ENCODE assay signal across 11 cellular contexts in genomic region chr19:45876161-45876410, GRCh38. TPM values are rescaled to one million over a fixed set of nuclear protein-coding genes. Genes with fewer than 3 reads are reported as not detected.
DNase-seq lines count a peak whose midpoint lies in the region; ATAC-seq, FAIRE-seq and TF ChIP-seq lines count a peak whose summit lies in the region.
"Had no signal": no experiment of that assay in that cellular context is flagged by ENCODE, and none has a peak within 500 bp of the region (broad histone marks: within the 10 kb centered on the region; RNA-seq: fewer than 3 reads in every experiment).

No MANE protein-coding gene starts in this region.

- peaks cover 0 to 2% (median 0%) of the 10 kb centered on the region in 4 donors for H3K36me3 ChIP-seq in right lobe of liver
- H3K36me3 ChIP-seq in thyroid gland = no peaks in the 10 kb centered on the region
- no peaks in the 10 kb centered on the region for H3K36me3 ChIP-seq in kidney (ENCODE audit: control insufficient read depth in 1 of 2, insufficient read depth in 2 of 2, low read length in 2 of 2)
- H3K36me3 ChIP-seq: neutrophil had no signal

- ATAC-seq in activated T-cell treated with anti-CD3 and anti-CD28 coated beads, Interleukin-2, amount 50 U/mL, for 4 hours = peak; percentile 70 to 79
- peak in 2 of 4 donors; percentile 1 to 2 for ATAC-seq in right lobe of liver
- ATAC-seq in stimulated activated naive CD8-positive, alpha-beta T cell treated with anti-CD3 and anti-CD28 coated beads, Interleukin-15, amount 100 ng/mL, for 72 hours = peak; percentile 78

- WGBS in right lobe of liver (ENCODE audit: insufficient coverage, low coverage, low lambda C conversion rate, missing lambda C conversion rate) = 36% methylated on average over 4 of the region's 4 CpGs
- 49 to 61% methylated on average over 4 of the region's 4 CpGs for WGBS in thyroid gland, 2 donors

- H3K27me3 ChIP-seq in right lobe of liver (no peaks in the 10 kb centered on the region), thyroid gland (no peaks in the 10 kb centered on the region)

- H3K36me3 Mint-ChIP-seq in activated CD4-positive, alpha-beta memory T cell treated with anti-CD3 and anti-CD28 coated beads for 36 hours = no peaks in the 10 kb centered on the region
- no peaks in the 10 kb centered on the region for H3K36me3 Mint-ChIP-seq in activated CD4-positive, alpha-beta memory T cell treated with anti-CD3 and anti-CD28 coated beads, Interleukin-2, amount 10 ng/mL, durations not matched to agents 7 days and 5 days (ENCODE audit: low read depth)
- H3K36me3 Mint-ChIP-seq in activated T-cell treated with anti-CD3 and anti-CD28 coated beads, Interleukin-2, amount 50 U/mL, for 4 hours (ENCODE audit: insufficient read depth) = no peaks in the 10 kb centered on the region

- H3K9ac ChIP-seq in kidney (ENCODE audit: low read length in 2 of 2) = peak overlapping the region in 1 of 2 donors; percentile 46

- intact Hi-C loops in activated CD4-positive, alpha-beta memory T cell treated with anti-CD3 and anti-CD28 coated beads for 36 hours (cut with micrococcal nuclease) = loop anchor here (1.0 kb wide), 1 partner anchor 13 kb away; the partner anchor contains the start of gene SYMPK
- intact Hi-C loops in right lobe of liver (cut with DNase I) (no loop called here), thyroid gland (cut with DNase I) (no loop called here), kidney (cut with DNase I) (no loop called here)

- H3K9me3 ChIP-seq in right lobe of liver (no peaks in the 10 kb centered on the region), thyroid gland (no peaks in the 10 kb centered on the region), kidney (ENCODE audit: control insufficient read depth in 1 of 2, low read length in 2 of 2) (no peaks in the 10 kb centered on the region)
- H3K9me3 ChIP-seq: neutrophil had no signal

- peak overlapping the region; percentile 6 for H3K27ac Mint-ChIP-seq in activated CD4-positive, alpha-beta memory T cell treated with anti-CD3 and anti-CD28 coated beads for 36 hours
- no peak overlapping the region for H3K27ac Mint-ChIP-seq in activated CD4-positive, alpha-beta memory T cell treated with anti-CD3 and anti-CD28 coated beads, Interleukin-2, amount 10 ng/mL, durations not matched to agents 7 days and 5 days
- H3K27ac Mint-ChIP-seq in stimulated activated naive CD8-positive, alpha-beta T cell treated with anti-CD3 and anti-CD28 coated beads, Interleukin-15, amount 100 ng/mL, for 72 hours = no peak overlapping the region

- peaks cover 23% of the 10 kb centered on the region for H3K4me1 Mint-ChIP-seq in activated CD4-positive, alpha-beta memory T cell treated with anti-CD3 and anti-CD28 coated beads for 36 hours (ENCODE audit: low read depth)
- H3K4me1 Mint-ChIP-seq in activated CD4-positive, alpha-beta memory T cell treated with anti-CD3 and anti-CD28 coated beads, Interleukin-2, amount 10 ng/mL, durations not matched to agents 7 days and 5 days = peaks cover 21% of the 10 kb centered on the region
- peaks cover 13% of the 10 kb centered on the region for H3K4me1 Mint-ChIP-seq in activated T-cell treated with anti-CD3 and anti-CD28 coated beads, Interleukin-2, amount 50 U/mL, for 4 hours (ENCODE audit: low read depth)
- H3K4me1 Mint-ChIP-seq in stimulated activated naive CD8-positive, alpha-beta T cell treated with anti-CD3 and anti-CD28 coated beads, Interleukin-15, amount 100 ng/mL, for 72 hours = peaks cover 22% of the 10 kb centered on the region

- DNase-seq in activated CD4-positive, alpha-beta memory T cell treated with anti-CD3 and anti-CD28 coated beads for 36 hours = no peak
- no peak for DNase-seq in activated CD4-positive, alpha-beta memory T cell treated with anti-CD3 and anti-CD28 coated beads, Interleukin-2, amount 10 ng/mL, durations not matched to agents 7 days and 5 days
- DNase-seq in activated T-cell treated with anti-CD3 and anti-CD28 coated beads, Interleukin-2, amount 50 U/mL, for 4 hours = no peak
- DNase-seq in right lobe of liver (no peak), thyroid gland (no peak), coronary artery (ENCODE audit: low spot score) (no peak), kidney (no peak)
- DNase-seq in stimulated activated naive CD8-positive, alpha-beta T cell treated with anti-CD3 and anti-CD28 coated beads, Interleukin-15, amount 100 ng/mL, for 72 hours = no peak
- DNase-seq: NCI-H1417 treated with DMSO at 0.1 percent for 48 hours had no signal

- peak overlapping the region; percentile 10 for H3K4me3 Mint-ChIP-seq in activated CD4-positive, alpha-beta memory T cell treated with anti-CD3 and anti-CD28 coated beads for 36 hours
- no peak overlapping the region for H3K4me3 Mint-ChIP-seq in activated CD4-positive, alpha-beta memory T cell treated with anti-CD3 and anti-CD28 coated beads, Interleukin-2, amount 10 ng/mL, durations not matched to agents 7 days and 5 days
- peak overlapping the region; percentile 71 for H3K4me3 Mint-ChIP-seq in activated T-cell treated with anti-CD3 and anti-CD28 coated beads, Interleukin-2, amount 50 U/mL, for 4 hours
- H3K4me3 Mint-ChIP-seq in stimulated activated naive CD8-positive, alpha-beta T cell treated with anti-CD3 and anti-CD28 coated beads, Interleukin-15, amount 100 ng/mL, for 72 hours = peak overlapping the region; percentile 59 to 66

- TF ChIP-seq POLR2A in right lobe of liver (IDR thresholded peaks at IDR 0.05) (no peak), thyroid gland (IDR thresholded peaks at IDR 0.05) (no peak)

- peak overlapping the region; percentile 87 to 92 (median 91) for H3K27ac ChIP-seq in right lobe of liver
- H3K27ac ChIP-seq in thyroid gland = peak overlapping the region in 1 of 3 donors; percentile 68
- H3K27ac ChIP-seq in coronary artery = no peak overlapping the region
- H3K27ac ChIP-seq in kidney (ENCODE audit: low read depth in 2 of 2, low read length in 2 of 2) = peak overlapping the region in 1 of 2 donors; percentile 32
- H3K27ac ChIP-seq: neutrophil had no signal

- FAIRE-seq in kidney (lab: Jason Lieb, UNC) = no peak
- FAIRE-seq: bronchial epithelial cell had no signal

- POLR2A ChIA-PET in activated CD4-positive, alpha-beta memory T cell treated with anti-CD3 and anti-CD28 coated beads for 36 hours (lab: Charles Lee) = interaction anchor here (0.8 kb wide), 1 partner anchor 13 kb away, joined by 3 read pairs; the partner anchor contains the start of gene SYMPK
- POLR2A ChIA-PET in activated CD4-positive, alpha-beta memory T cell treated with anti-CD3 and anti-CD28 coated beads, Interleukin-2, amount 10 ng/mL, durations not matched to agents 7 days and 5 days (lab: Charles Lee) = no interaction called here

- H3K4me3 ChIP-seq in right lobe of liver (no peak overlapping the region), thyroid gland (replicated peaks in 1 of 3) (no peak overlapping the region), coronary artery (no peak overlapping the region), kidney (ENCODE audit: low read length in 2 of 2) (no peak overlapping the region)

- TF ChIP-seq CTCF in right lobe of liver (IDR thresholded peaks at IDR 0.05) (no peak), thyroid gland (IDR thresholded peaks at IDR 0.05) (no peak), coronary artery (IDR thresholded peaks at IDR 0.05) (no peak), kidney (IDR thresholded peaks at IDR 0.05; ENCODE audit: borderline replicate concordance, extremely low read depth, insufficient read depth) (no peak)

- H3K9me3 Mint-ChIP-seq in activated CD4-positive, alpha-beta memory T cell treated with anti-CD3 and anti-CD28 coated beads for 36 hours = no peaks in the 10 kb centered on the region
- H3K9me3 Mint-ChIP-seq in activated CD4-positive, alpha-beta memory T cell treated with anti-CD3 and anti-CD28 coated beads, Interleukin-2, amount 10 ng/mL, durations not matched to agents 7 days and 5 days = no peaks in the 10 kb centered on the region
- H3K9me3 Mint-ChIP-seq in activated T-cell treated with anti-CD3 and anti-CD28 coated beads, Interleukin-2, amount 50 U/mL, for 4 hours = no peaks in the 10 kb centered on the region
- H3K9me3 Mint-ChIP-seq in stimulated activated naive CD8-positive, alpha-beta T cell treated with anti-CD3 and anti-CD28 coated beads, Interleukin-15, amount 100 ng/mL, for 72 hours = no peaks in the 10 kb centered on the region

- peaks cover 0 to 78% (median 34%) of the 10 kb centered on the region in 4 donors for H3K4me1 ChIP-seq in right lobe of liver
- peaks cover 4 to 8% of the 10 kb centered on the region in 2 donors for H3K4me1 ChIP-seq in thyroid gland
- peaks cover 0 to 6% of the 10 kb centered on the region in 2 donors for H3K4me1 ChIP-seq in kidney (ENCODE audit: control insufficient read depth in 1 of 2, insufficient read depth in 1 of 2, low read depth in 1 of 2, low read length in 2 of 2)

- CTCF ChIA-PET in activated CD4-positive, alpha-beta memory T cell treated with anti-CD3 and anti-CD28 coated beads for 36 hours (lab: Charles Lee) = no interaction called here
- CTCF ChIA-PET in activated CD4-positive, alpha-beta memory T cell treated with anti-CD3 and anti-CD28 coated beads, Interleukin-2, amount 10 ng/mL, durations not matched to agents 7 days and 5 days (lab: Charles Lee) = interaction anchor here (1.1 kb wide), 1 partner anchor 10 kb away, joined by 3 read pairs; the partner anchor contains the start of gene IRF2BP1

- peaks cover 7% of the 10 kb centered on the region for H3K27me3 Mint-ChIP-seq in activated CD4-positive, alpha-beta memory T cell treated with anti-CD3 and anti-CD28 coated beads for 36 hours
- H3K27me3 Mint-ChIP-seq in activated CD4-positive, alpha-beta memory T cell treated with anti-CD3 and anti-CD28 coated beads, Interleukin-2, amount 10 ng/mL, durations not matched to agents 7 days and 5 days = peaks cover 25% of the 10 kb centered on the region
- H3K27me3 Mint-ChIP-seq in activated T-cell treated with anti-CD3 and anti-CD28 coated beads, Interleukin-2, amount 50 U/mL, for 4 hours (ENCODE audit: low read depth) = peaks cover 25% of the 10 kb centered on the region
- peaks cover 49% of the 10 kb centered on the region for H3K27me3 Mint-ChIP-seq in stimulated activated naive CD8-positive, alpha-beta T cell treated with anti-CD3 and anti-CD28 coated beads, Interleukin-15, amount 100 ng/mL, for 72 hours

RNA-seq across cellular contexts. Expression of gene IRF2BP1, which starts 9.9 kb away (rescaled TPM):
- 10 to 100 TPM; 14.2 to 14.7 TPM for total RNA-seq in activated CD4-positive, alpha-beta memory T cell treated with anti-CD3 and anti-CD28 coated beads for 36 hours
- 10 to 100 TPM; 16.9 to 17.6 TPM for total RNA-seq in activated CD4-positive, alpha-beta memory T cell treated with anti-CD3 and anti-CD28 coated beads, Interleukin-2, amount 10 ng/mL, durations not matched to agents 7 days and 5 days
- total RNA-seq in activated T-cell treated with anti-CD3 and anti-CD28 coated beads, Interleukin-2, amount 50 U/mL, for 4 hours = 10 to 100 TPM; 21.8 to 24.5 (median 22.2) TPM
- total RNA-seq in right lobe of liver (10 to 100 TPM; 12.8 to 21.5 (median 15.5) TPM), thyroid gland (10 to 100 TPM; 25.9 to 47.0 (median 36.1) TPM), kidney (23.2 TPM)
- 18.2 TPM for polyA plus RNA-seq in kidney (ENCODE audit: insufficient read depth, low read depth, low replicate concordance)

RNA-seq across cellular contexts. Expression of gene FOXA3, which starts 12.0 kb away (rescaled TPM):
- under 1 TPM; 0.29 to 0.48 TPM for total RNA-seq in activated CD4-positive, alpha-beta memory T cell treated with anti-CD3 and anti-CD28 coated beads for 36 hours
- not detected for total RNA-seq in activated CD4-positive, alpha-beta memory T cell treated with anti-CD3 and anti-CD28 coated beads, Interleukin-2, amount 10 ng/mL, durations not matched to agents 7 days and 5 days
- total RNA-seq in activated T-cell treated with anti-CD3 and anti-CD28 coated beads, Interleukin-2, amount 50 U/mL, for 4 hours = under 1 TPM; 0.23 to 0.46 (median 0.26) TPM
- total RNA-seq in right lobe of liver (10 to 100 TPM; 18.2 to 36.1 (median 25.3) TPM), thyroid gland (not detected), kidney (3.7 TPM)
- 1.8 TPM for polyA plus RNA-seq in kidney (ENCODE audit: insufficient read depth, low read depth, low replicate concordance)
- total RNA-seq: bronchial epithelial cell had no signal

RNA-seq across cellular contexts. Expression of gene SYMPK, which starts 13.1 kb away (rescaled TPM):
- total RNA-seq in activated CD4-positive, alpha-beta memory T cell treated with anti-CD3 and anti-CD28 coated beads for 36 hours = 10 to 100 TPM; 87.8 to 91.6 TPM
- 10 to 100 TPM; 88.3 to 89.2 TPM for total RNA-seq in activated CD4-positive, alpha-beta memory T cell treated with anti-CD3 and anti-CD28 coated beads, Interleukin-2, amount 10 ng/mL, durations not matched to agents 7 days and 5 days
- total RNA-seq in activated T-cell treated with anti-CD3 and anti-CD28 coated beads, Interleukin-2, amount 50 U/mL, for 4 hours = 100 to 1,000 TPM in 2 of 3 donors, 10 to 100 TPM in 1; 94.1 to 108 (median 106) TPM
- total RNA-seq in right lobe of liver = 10 to 100 TPM; 31.1 to 50.1 (median 42.0) TPM
- total RNA-seq in thyroid gland = 10 to 100 TPM; 32.4 to 56.8 (median 38.7) TPM
- total RNA-seq in kidney = 77.4 TPM
- polyA plus RNA-seq in kidney (ENCODE audit: insufficient read depth, low read depth, low replicate concordance) = 61.5 TPM

RNA-seq across cellular contexts. Expression of gene MYPOP, which starts 26.3 kb away (rescaled TPM):
- total RNA-seq in activated CD4-positive, alpha-beta memory T cell treated with anti-CD3 and anti-CD28 coated beads for 36 hours = 1 to 10 TPM; 6.8 to 6.9 TPM
- total RNA-seq in activated CD4-positive, alpha-beta memory T cell treated with anti-CD3 and anti-CD28 coated beads, Interleukin-2, amount 10 ng/mL, durations not matched to agents 7 days and 5 days = 10 to 100 TPM; 12.5 to 12.9 TPM
- 1 to 10 TPM; 4.8 to 5.5 (median 5.1) TPM for total RNA-seq in activated T-cell treated with anti-CD3 and anti-CD28 coated beads, Interleukin-2, amount 50 U/mL, for 4 hours
- total RNA-seq in right lobe of liver (1 to 10 TPM; 2.5 to 5.2 (median 3.9) TPM), thyroid gland (1 to 10 TPM; 1.8 to 4.3 (median 3.0) TPM), kidney (6.7 TPM)
- 11.7 TPM for polyA plus RNA-seq in kidney (ENCODE audit: insufficient read depth, low read depth, low replicate concordance)

RNA-seq across cellular contexts. Expression of gene NANOS2, which starts 38.5 kb away (rescaled TPM):
- total RNA-seq in activated CD4-positive, alpha-beta memory T cell treated with anti-CD3 and anti-CD28 coated beads for 36 hours = not detected
- not detected for total RNA-seq in activated CD4-positive, alpha-beta memory T cell treated with anti-CD3 and anti-CD28 coated beads, Interleukin-2, amount 10 ng/mL, durations not matched to agents 7 days and 5 days
- not detected for total RNA-seq in activated T-cell treated with anti-CD3 and anti-CD28 coated beads, Interleukin-2, amount 50 U/mL, for 4 hours
- not detected for total RNA-seq in right lobe of liver
- total RNA-seq in thyroid gland = not detected
- not detected for total RNA-seq in kidney
- polyA plus RNA-seq in kidney (ENCODE audit: insufficient read depth, low read depth, low replicate concordance) = not detected
- total RNA-seq: bronchial epithelial cell had no signal

Comparison
In these comparisons a context has a peak if more than half of its experiments do, and no peak if none do; other contexts are left out.
1. H3K27ac ChIP-seq: peak in right lobe of liver (3 of 3); none in coronary artery (0 of 2).